Comparison of ENCODE assay signal across 29 cellular contexts in the genomic region with DNA sequence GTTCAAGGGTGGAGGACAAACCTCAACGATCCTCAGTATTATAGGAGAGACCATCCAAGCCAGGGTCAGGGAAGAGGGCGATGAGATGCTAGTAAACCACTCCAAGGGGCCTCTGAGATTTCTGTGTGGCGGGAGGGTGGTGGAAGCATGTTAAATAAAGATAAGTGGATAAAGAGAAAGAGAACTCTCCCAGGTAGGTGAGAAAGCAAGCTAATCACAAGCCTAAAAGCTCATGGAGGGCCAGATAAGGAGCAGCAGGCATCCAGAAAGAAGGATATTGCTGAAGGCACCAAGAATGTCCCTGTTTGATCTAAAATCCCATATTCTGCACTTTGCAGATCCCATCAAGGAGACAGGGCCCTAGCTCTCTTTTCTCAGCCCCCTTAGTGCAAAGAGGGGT.
"Had no signal": no experiment of that assay in that cellular context is flagged by ENCODE, and none has a peak within 500 bp of the region (broad histone marks: within the 10 kb centered on the region; RNA-seq: fewer than 3 reads in every experiment).

No MANE protein-coding gene starts in this region.

- DNase-seq: hypothalamus; immature natural killer cell; kidney; left colon; left lung; lower lobe of right lung; mammary epithelial cell; mesenchymal stem cell; naive B cell; natural killer cell; nephron progenitor cell; ovary; posterior cingulate gyrus; right cardiac atrium; sigmoid colon; small intestine; stimulated activated CD4-positive, alpha-beta T cell treated with anti-CD3 and anti-CD28 coated beads, Interleukin-1b, Interleukin-23, amount 100 ng/mL, for 48 hours; stimulated activated CD4-positive, alpha-beta T cell treated with anti-CD3 and anti-CD28 coated beads, Interleukin-2, amount 100 ng/mL, for 48 hours; stimulated activated CD4-positive, alpha-beta T cell treated with anti-CD3 and anti-CD28 coated beads, Interleukin-4, amount 100 ng/mL, for 4 hours; stimulated activated CD8-positive, alpha-beta memory T cell treated with anti-CD3 and anti-CD28 coated beads, Interleukin-4, amount 100 ng/mL, for 48 hours; stimulated activated naive CD4-positive, alpha-beta T cell treated with Interleukin-2 at 50 U/mL for 16 hours; stimulated activated naive CD8-positive, alpha-beta T cell treated with anti-CD3 and anti-CD28 coated beads, Interleukin-15, amount 100 ng/mL, for 72 hours; substantia nigra; uterus had no signal

- H3K36me3 ChIP-seq: left lung, lower lobe of right lung, neural progenitor cell, ovary, prostate gland, sigmoid colon, tibial nerve, uterus had no signal

- H3K27me3 ChIP-seq: neural progenitor cell, ovary, uterus had no signal

- H2AFZ ChIP-seq: neural progenitor cell had no signal

- H3K9ac ChIP-seq: neural progenitor cell had no signal

- FAIRE-seq: islet of Langerhans, kidney, small intestine had no signal

- H3K9me3 ChIP-seq: left lung, lower lobe of right lung, ovary, prostate gland, sigmoid colon, tibial nerve, uterus had no signal

- H3K4me2 ChIP-seq: neural progenitor cell had no signal

- H3K4me1 ChIP-seq: left lung, lower lobe of right lung, neural progenitor cell, prostate gland, sigmoid colon, uterus had no signal

- H3K4me3 ChIP-seq: left lung, lower lobe of right lung, neural progenitor cell, ovary, prostate gland, sigmoid colon, tibial nerve, uterus had no signal

- ATAC-seq: left lung; lower lobe of right lung; natural killer cell; right cardiac atrium; stimulated activated memory B cell treated with anti-CD40 and anti-IgM and Interleukin-4, amounts not matched to agents 10 μg/mL and 1 μg/mL and 100 μg/mL, for 72 hours; stimulated activated naive CD8-positive, alpha-beta T cell treated with anti-CD3 and anti-CD28 coated beads, Interleukin-15, amount 100 ng/mL, for 72 hours had no signal

- H3K27ac ChIP-seq: left lung, lower lobe of right lung, neural progenitor cell, ovary, prostate gland, sigmoid colon, tibial nerve, uterus had no signal
